8 cellular contexts compared by ENCODE assay signal in genomic region chr14:89417469-89418225, GRCh38.
DNase-seq lines count a peak whose midpoint lies in the region; ATAC-seq and TF ChIP-seq lines count a peak whose summit lies in the region.

No MANE protein-coding gene starts in this region.

- peak; percentile 46 for ATAC-seq in HG02884 (IDR thresholded peaks at IDR 0.05; ENCODE audit: unreplicated experiment)

- peak; percentile 73 for TF ChIP-seq CTCF in VCaP (conservative IDR thresholded peaks at IDR 0.05)
- peak; percentile 34 for TF ChIP-seq CTCF in cardiac fibroblast (IDR thresholded peaks at IDR 0.05; ENCODE audit: low read depth, low read length)

- H3K27ac ChIP-seq in VCaP = peak overlapping the region; percentile 98

- peak overlapping the region; percentile 59 to 76 for H3K4me3 ChIP-seq in cardiac fibroblast (replicated peaks in 1 of 2; ENCODE audit: low read depth in 2 of 2, low read length in 2 of 2)

- DNase-seq in SIG-M5 treated with dmso at 0.1 percent for 504 hours (lab: John Stamatoyannopoulos, UW; ENCODE audit: unreplicated experiment) = peak; percentile 80
- no peak for DNase-seq in SIG-M5 (lab: John Stamatoyannopoulos, UW)
- peak; percentile 61 for DNase-seq in NCI-H2081 treated with DMSO at 0.1 percent for 48 hours (lab: John Stamatoyannopoulos, UW)
- DNase-seq in cardiac fibroblast (ENCODE audit: low read depth in 2 of 2) = peak; percentile 47 to 56
- DNase-seq in kidney tubule cell (ENCODE audit: low spot score) = peak; percentile 72
- DNase-seq in stimulated activated CD4-positive, alpha-beta T cell treated with anti-CD3 and anti-CD28 coated beads, Interleukin-1b, Interleukin-23, amount 100 ng/mL, for 4 hours (ENCODE audit: low read depth in 2 of 2) = peak; percentile 41 to 48
